Comparison of ENCODE assay signal across 8 cellular contexts in genomic region chr19:48954595-48955307, GRCh38. TPM values are rescaled to one million over a fixed set of nuclear protein-coding genes. Genes with fewer than 3 reads are reported as not detected.
DNase-seq lines count a peak whose midpoint lies in the region; ATAC-seq and TF ChIP-seq lines count a peak whose summit lies in the region.

TSS of gene BAX (plus strand) at chr19:48954875. CDS start at chr19:48954929, 54 bp downstream.

- TF ChIP-seq CTCF in brain (conservative IDR thresholded peaks at IDR 0.05) (no peak), gastrocnemius medialis (IDR thresholded peaks at IDR 0.05 in 4 of 5, conservative IDR thresholded peaks at IDR 0.05 in 1 of 5) (peak in 2 of 5 experiments; percentile 71 to 74)

- H3K27me3 Mint-ChIP-seq in brain: peaks cover 8% of the 10 kb centered on the region

- H3K36me3 Mint-ChIP-seq in brain: peaks cover 31% of the 10 kb centered on the region

- H3K9me3 ChIP-seq in iPS DF 6.9 (ENCODE audit: control insufficient read depth, insufficient read depth, low read length): no peaks in the 10 kb centered on the region
- H3K9me3 ChIP-seq in gastrocnemius medialis: no peaks in the 10 kb centered on the region

- DNase-seq in 8988T (peak; percentile 86), NCI-H2107 treated with DMSO at 0.1 percent for 48 hours (lab: John Stamatoyannopoulos, UW; ENCODE audit: unreplicated experiment) (peak; percentile 89), UCSD-AML1 (lab: John Stamatoyannopoulos, UW; ENCODE audit: unreplicated experiment) (peak; percentile 96), iPS DF 6.9 (ENCODE audit: low read depth, low spot score) (peak; percentile 94), gastrocnemius medialis (peak; percentile 95 to 98)

- in situ Hi-C loops in gastrocnemius medialis (cut with MboI; ENCODE audit: low sequenced_read_pairs in 4 of 4): loop anchor here in 1 of 4 donors (25.0 kb wide), 1 partner anchor 92 kb away; the partner anchor contains the start of genes PLEKHA4 and PPP1R15A

- peak within 1 kb of the TSS; percentile 91 to 96 (median 94) for H3K27ac Mint-ChIP-seq in brain

- no peaks in the 10 kb centered on the region for H3K27me3 ChIP-seq in iPS DF 6.9 (ENCODE audit: control insufficient read depth, insufficient read depth, low read length)
- no peaks in the 10 kb centered on the region for H3K27me3 ChIP-seq in gastrocnemius medialis

- no peak within 1 kb of the TSS for H3K27ac ChIP-seq in iPS DF 6.9 (ENCODE audit: low read length)
- H3K27ac ChIP-seq in gastrocnemius medialis: peak within 1 kb of the TSS; percentile 72 to 88 (median 82)

- H3K4me1 Mint-ChIP-seq in brain: peaks cover 24% of the 10 kb centered on the region

- peaks cover 0 to 4% (median 0%) of the 10 kb centered on the region in 5 experiments for H3K9me3 Mint-ChIP-seq in brain

- peak within 1 kb of the TSS; percentile 84 to 92 (median 91) for H3K4me3 Mint-ChIP-seq in brain

- H3K4me3 ChIP-seq in iPS DF 6.9 (ENCODE audit: low read length) (peak within 1 kb of the TSS; percentile 83), gastrocnemius medialis (peak within 1 kb of the TSS; percentile 78 to 88 (median 84))

- WGBS in iPS DF 6.9 (ENCODE audit: insufficient coverage, insufficient read length): no CpG with 5 or more reads among the region's 71 CpGs

- no peaks in the 10 kb centered on the region; the same call in 1 of the 2 replicates for H3K4me1 ChIP-seq in iPS DF 6.9 (ENCODE audit: control insufficient read depth, insufficient read depth, low read length)
- H3K4me1 ChIP-seq in gastrocnemius medialis: peaks cover 9 to 12% of the 10 kb centered on the region in 2 donors

- intact Hi-C loops in gastrocnemius medialis (cut with DNase I; ENCODE audit: low total_unique reads): loop anchor here (5.0 kb wide), 1 partner anchor 77 kb away; no protein-coding TSS in a partner anchor

- peak; percentile 80 for ATAC-seq in GM18520 (IDR thresholded peaks at IDR 0.05; ENCODE audit: unreplicated experiment)
- ATAC-seq in HG03060 (IDR thresholded peaks at IDR 0.05; ENCODE audit: low read depth, unreplicated experiment): peak; percentile 64
- peak; percentile 88 to 93 for ATAC-seq in gastrocnemius medialis

- TF ChIP-seq POLR2A in gastrocnemius medialis (IDR thresholded peaks at IDR 0.05): peak; percentile 74 to 84

- peaks cover 10% of the 10 kb centered on the region; the same call in 1 of the 2 replicates for H3K36me3 ChIP-seq in iPS DF 6.9 (ENCODE audit: control insufficient read depth, insufficient read depth, low read length)
- no peaks in the 10 kb centered on the region for H3K36me3 ChIP-seq in gastrocnemius medialis

RNA-seq across cellular contexts. Expression of gene BAX, which starts in this region (rescaled TPM):
- 141 TPM for polyA plus RNA-seq in brain (ENCODE audit: insufficient read depth, low read depth, low replicate concordance)
- 10 to 100 TPM in 3 of 4 donors, 1 to 10 TPM in 1; 7.9 to 21.8 (median 18.0) TPM for total RNA-seq in gastrocnemius medialis
